17 cellular contexts compared by ENCODE assay signal in genomic region chr3:137332296-137332695, GRCh38.
DNase-seq lines count a peak whose midpoint lies in the region; ATAC-seq, FAIRE-seq and TF ChIP-seq lines count a peak whose summit lies in the region.
"Had no signal": no experiment of that assay in that cellular context is flagged by ENCODE, and none has a peak within 500 bp of the region (broad histone marks: within the 10 kb centered on the region; RNA-seq: fewer than 3 reads in every experiment).

No MANE protein-coding gene starts in this region.

- no peak overlapping the region for H3K4me2 ChIP-seq in HepG2 (ENCODE audit: low read depth, low read length)
- no peak overlapping the region for H3K4me2 ChIP-seq in smooth muscle cell
- H3K4me2 ChIP-seq: BLaER1 had no signal

- DNase-seq in HepG2 (ENCODE audit: low spot score) (no peak), right lobe of liver (no peak), smooth muscle cell (lab: John Stamatoyannopoulos, UW; ENCODE audit: unreplicated experiment) (no peak), D341Med (ENCODE audit: low spot score) (no peak), esophagus squamous epithelium (lab: John Stamatoyannopoulos, UW) (no peak)
- DNase-seq in stimulated activated CD4-positive, alpha-beta T cell treated with anti-CD3 and anti-CD28 coated beads, Interleukin-2, amount 100 ng/mL, for 24 hours: no peak
- DNase-seq: CD8-positive, alpha-beta T cell; DMS79 treated with DMSO at 0.1 percent for 48 hours; H9; NCI-H2029; NCI-H82; PC-3; T-helper 17 cell had no signal

- BruUV-seq in HepG2 (replicated peaks; lab: Mats Ljungman, UMichigan): no TSS peak

- H3K4me1 ChIP-seq in HepG2 (ENCODE audit: insufficient read depth, low read length): no peaks in the 10 kb centered on the region
- no peaks in the 10 kb centered on the region for H3K4me1 ChIP-seq in right lobe of liver
- H3K4me1 ChIP-seq in smooth muscle cell (ENCODE audit: low read depth): no peaks in the 10 kb centered on the region
- H3K4me1 ChIP-seq in esophagus squamous epithelium: no peaks in the 10 kb centered on the region
- H3K4me1 ChIP-seq: BLaER1 had no signal

- H4K20me1 ChIP-seq in HepG2 (ENCODE audit: insufficient read depth, low read length) (no peaks in the 10 kb centered on the region), smooth muscle cell (ENCODE audit: low read depth) (no peaks in the 10 kb centered on the region)
- H4K20me1 ChIP-seq: BLaER1 had no signal

- TF ChIP-seq POLR2A in HepG2 (IDR thresholded peaks at IDR 0.05; ENCODE audit: insufficient read depth in 1 of 2, low read depth in 2 of 2, low read length in 2 of 2): no peak
- no peak for TF ChIP-seq POLR2A in right lobe of liver (IDR thresholded peaks at IDR 0.05)
- TF ChIP-seq POLR2A in esophagus squamous epithelium (IDR thresholded peaks at IDR 0.05): no peak

- H3K27me3 ChIP-seq in HepG2 (ENCODE audit: control insufficient read depth in 1 of 2, insufficient read depth in 2 of 2, low read length in 2 of 2) (no peaks in the 10 kb centered on the region), right lobe of liver (no peaks in the 10 kb centered on the region), smooth muscle cell (ENCODE audit: low read depth) (no peaks in the 10 kb centered on the region), esophagus squamous epithelium (no peaks in the 10 kb centered on the region)
- H3K27me3 ChIP-seq: BLaER1 had no signal

- no peak overlapping the region for H3K27ac ChIP-seq in HepG2 (ENCODE audit: extremely low read length, insufficient read depth, low read length)
- no peak overlapping the region for H3K27ac ChIP-seq in right lobe of liver
- peak overlapping the region; percentile 10 for H3K27ac ChIP-seq in smooth muscle cell (ENCODE audit: low read depth)
- H3K27ac ChIP-seq in esophagus squamous epithelium: no peak overlapping the region
- H3K27ac ChIP-seq: BLaER1, RWPE1 had no signal

- in situ Hi-C loops in HepG2 (cut with HindIII; ENCODE audit: extremely low pct_ligation_motif_present, low pct_unique_long_range_greater_than_20kb): no loop called here

- H3K9ac ChIP-seq in HepG2 (ENCODE audit: insufficient read depth, low read depth, low read length) (no peak overlapping the region), smooth muscle cell (ENCODE audit: low read depth) (no peak overlapping the region)
- H3K9ac ChIP-seq: BLaER1 had no signal

- no peak for FAIRE-seq in HepG2 (lab: Jason Lieb, UNC)

- H3K79me2 ChIP-seq in HepG2 (ENCODE audit: insufficient read depth, low read length) (no peaks in the 10 kb centered on the region), smooth muscle cell (ENCODE audit: low read depth) (no peaks in the 10 kb centered on the region)

- TF ChIP-seq RAD21 in HepG2 (CRISPR knock-in tag; IDR thresholded peaks at IDR 0.05): no peak

- TF ChIP-seq EP300 in HepG2 (IDR thresholded peaks at IDR 0.05; ENCODE audit: low read depth in 2 of 2, low read length in 2 of 2) (no peak), HepG2 (CRISPR knock-in tag; IDR thresholded peaks at IDR 0.05; ENCODE audit: borderline replicate concordance) (no peak)

- no peak overlapping the region for H3K4me3 ChIP-seq in HepG2 (replicated peaks in 1 of 3; ENCODE audit: insufficient read depth in 1 of 3, low read depth in 2 of 3, low read length in 3 of 3)
- H3K4me3 ChIP-seq in right lobe of liver: no peak overlapping the region
- no peak overlapping the region for H3K4me3 ChIP-seq in smooth muscle cell
- no peak overlapping the region for H3K4me3 ChIP-seq in esophagus squamous epithelium
- H3K4me3 ChIP-seq: BLaER1 had no signal

- POLR2A ChIA-PET in HepG2 (lab: Yijun Ruan, JAX): no interaction called here

- peaks cover 3% of the 10 kb centered on the region; the same call in 1 of the 2 replicates for H3K9me3 ChIP-seq in HepG2 (ENCODE audit: low read length)
- H3K9me3 ChIP-seq in right lobe of liver: no peaks in the 10 kb centered on the region
- no peaks in the 10 kb centered on the region for H3K9me3 ChIP-seq in smooth muscle cell (replicated peaks; ENCODE audit: low read depth)
- no peaks in the 10 kb centered on the region for H3K9me3 ChIP-seq in esophagus squamous epithelium

- CTCF ChIA-PET in HepG2 (lab: Yijun Ruan, JAX; ENCODE audit: low intra/inter-chr PET ratio, low total read pairs): no interaction called here

- ATAC-seq in HepG2: no peak
- ATAC-seq in right lobe of liver: no peak
- ATAC-seq in HG02610 (IDR thresholded peaks at IDR 0.05; ENCODE audit: unreplicated experiment): peak; percentile 78
- peak; percentile 60 for ATAC-seq in HG03520 (IDR thresholded peaks at IDR 0.05; ENCODE audit: unreplicated experiment)
- ATAC-seq: CD8-positive, alpha-beta T cell; PC-3; T-helper 17 cell had no signal

- H2AFZ ChIP-seq in HepG2 (ENCODE audit: low read length): no peak overlapping the region
- no peak overlapping the region for H2AFZ ChIP-seq in smooth muscle cell (ENCODE audit: low read depth)

- H3K36me3 ChIP-seq in HepG2 (replicated peaks in 1 of 2; ENCODE audit: control insufficient read depth in 1 of 2, insufficient read depth in 2 of 2, low read length in 2 of 2) (no peaks in the 10 kb centered on the region), right lobe of liver (no peaks in the 10 kb centered on the region), smooth muscle cell (ENCODE audit: low read depth) (no peaks in the 10 kb centered on the region), esophagus squamous epithelium (no peaks in the 10 kb centered on the region)
- H3K36me3 ChIP-seq: BLaER1 had no signal

- TF ChIP-seq CTCF in HepG2 (CRISPR knock-in tag; IDR thresholded peaks at IDR 0.05) (no peak), right lobe of liver (IDR thresholded peaks at IDR 0.05) (no peak), smooth muscle cell (IDR thresholded peaks at IDR 0.05; ENCODE audit: borderline replicate concordance, insufficient read depth, poor library complexity, severe bottlenecking) (no peak), esophagus squamous epithelium (IDR thresholded peaks at IDR 0.05) (no peak)

- intact Hi-C loops in HepG2 (cut with micrococcal nuclease; ENCODE audit: unreplicated experiment): no loop called here
- intact Hi-C loops in right lobe of liver (cut with DNase I): no loop called here
- intact Hi-C loops in esophagus squamous epithelium (cut with DNase I): no loop called here

- H3F3A ChIP-seq in smooth muscle cell (ENCODE audit: low read depth): no peaks in the 10 kb centered on the region

- 0% methylated on average over 2 of the region's 2 CpGs for WGBS in HepG2 (ENCODE audit: low lambda C conversion rate)
- 64% methylated on average over 2 of the region's 2 CpGs for WGBS in right lobe of liver (ENCODE audit: insufficient coverage, low coverage, low lambda C conversion rate, missing lambda C conversion rate)
- WGBS in smooth muscle cell (ENCODE audit: low lambda C conversion rate): 85% methylated on average over 2 of the region's 2 CpGs
- 56 to 90% methylated on average over 2 of the region's 2 CpGs for WGBS in esophagus squamous epithelium, 2 donors

TF ChIP-seq in HepG2, 621 proteins besides CTCF, POLR2A, EP300 and RAD21:
- TF ChIP-seq CREB1 (IDR thresholded peaks at IDR 0.05): 0 out of 2 replicates have a peak, but pooled peaks have one; percentile 38
- TF ChIP-seq CREB1 (CRISPR knock-in tag; IDR thresholded peaks at IDR 0.05): no peak
- TF ChIP-seq MYC (CRISPR knock-in tag; IDR thresholded peaks at IDR 0.05; ENCODE audit: borderline replicate concordance): no peak

Comparison
In these comparisons a context has a peak if more than half of its experiments do, and no peak if none do; other contexts are left out.
1. ATAC-seq: peak in HG02610 (single experiment) and HG03520 (single experiment); none in HepG2 (single experiment) and right lobe of liver (0 of 4).